Comparison of ENCODE assay signal across 1 cellular context in the genomic region with DNA sequence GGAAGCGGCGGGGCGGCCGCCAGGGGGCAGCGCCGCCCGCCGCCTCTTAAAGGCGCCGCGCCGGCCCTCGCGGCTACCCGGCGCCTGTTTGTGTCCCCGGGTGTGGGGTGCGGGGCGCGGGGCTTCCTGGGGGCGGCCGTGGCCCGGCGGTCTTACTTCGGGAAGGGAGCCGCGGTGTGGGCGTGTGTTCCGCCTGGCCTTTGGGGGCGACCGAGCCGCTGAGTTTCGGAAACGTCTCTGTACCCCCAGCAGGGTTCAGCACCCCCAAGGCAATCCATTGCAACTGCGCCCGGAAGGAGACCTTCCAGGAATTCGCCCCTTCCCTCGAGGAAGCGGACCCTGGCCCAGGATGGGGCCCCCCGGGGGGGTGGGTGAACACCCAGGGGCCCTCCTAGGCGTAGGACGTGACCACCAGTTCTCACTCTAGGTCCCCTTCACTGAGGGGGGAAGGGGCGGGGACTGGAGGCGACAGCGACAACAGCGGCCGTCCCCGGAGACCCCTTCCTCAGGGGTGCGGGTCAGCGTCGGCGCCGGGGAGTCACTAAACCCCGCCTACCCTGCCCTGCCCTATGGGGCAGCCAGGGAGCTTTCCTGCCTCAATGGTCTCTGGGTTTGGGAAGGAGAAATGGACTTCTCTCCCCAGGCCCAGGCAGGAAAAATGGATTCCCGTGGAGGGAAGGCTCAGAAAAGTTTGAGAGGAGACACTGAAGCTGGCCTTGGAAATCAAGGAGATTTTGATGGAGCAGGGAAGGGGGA.
TF ChIP-seq lines count a peak whose summit lies in the region.

TSS of gene ITPK1 (minus strand) at position 6 of the 756 bp plus-strand sequence. CDS start 762 bp downstream, outside the sequence.

TF ChIP-seq in K562, 482 proteins besides CTCF, POLR2A, EP300 and RAD21 (continued from another document and continues in another):
- TF ChIP-seq, protein P1, sequence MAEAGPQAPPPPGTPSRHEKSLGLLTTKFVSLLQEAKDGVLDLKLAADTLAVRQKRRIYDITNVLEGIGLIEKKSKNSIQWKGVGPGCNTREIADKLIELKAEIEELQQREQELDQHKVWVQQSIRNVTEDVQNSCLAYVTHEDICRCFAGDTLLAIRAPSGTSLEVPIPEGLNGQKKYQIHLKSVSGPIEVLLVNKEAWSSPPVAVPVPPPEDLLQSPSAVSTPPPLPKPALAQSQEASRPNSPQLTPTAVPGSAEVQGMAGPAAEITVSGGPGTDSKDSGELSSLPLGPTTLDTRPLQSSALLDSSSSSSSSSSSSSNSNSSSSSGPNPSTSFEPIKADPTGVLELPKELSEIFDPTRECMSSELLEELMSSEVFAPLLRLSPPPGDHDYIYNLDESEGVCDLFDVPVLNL (CRISPR knock-in tag; IDR thresholded peaks at IDR 0.05; ENCODE audit: low read depth) = no peak
- TF ChIP-seq BRF2 (IDR thresholded peaks at IDR 0.05; ENCODE audit: borderline replicate concordance, insufficient read depth, insufficient read length) (no peak), CEBPB (tag; IDR thresholded peaks at IDR 0.05) (no peak), E2F3 (CRISPR knock-in tag; IDR thresholded peaks at IDR 0.05) (no peak), NFXL1 (CRISPR knock-in tag; IDR thresholded peaks at IDR 0.05) (no peak), ZNF316 (IDR thresholded peaks at IDR 0.05) (no peak), SMARCC2 (IDR thresholded peaks at IDR 0.05; ENCODE audit: low read depth) (no peak), MCM7 (IDR thresholded peaks at IDR 0.05) (no peak), TCF7 (IDR thresholded peaks at IDR 0.05; ENCODE audit: borderline replicate concordance) (no peak), KLF6 (CRISPR knock-in tag; IDR thresholded peaks at IDR 0.05; ENCODE audit: borderline replicate concordance) (no peak), U2AF1 (optimal IDR thresholded peaks at IDR 0.05; ENCODE audit: low read depth, low read length) (no peak), LEF1 (IDR thresholded peaks at IDR 0.05) (no peak), DACH1 (IDR thresholded peaks at IDR 0.05; ENCODE audit: partially characterized antibody) (no peak), POLR2H (tag; IDR thresholded peaks at IDR 0.05; ENCODE audit: low read depth) (peak; percentile 46; the same call in 1 of the 2 replicates), ATF2 (CRISPR knock-in tag; IDR thresholded peaks at IDR 0.05) (no peak), SIN3B (IDR thresholded peaks at IDR 0.05; ENCODE audit: low read depth) (no peak), HMBOX1 (IDR thresholded peaks at IDR 0.05) (no peak), CEBPZ (IDR thresholded peaks at IDR 0.05; ENCODE audit: borderline replicate concordance, low read depth, low read length) (no peak), POLR2G (IDR thresholded peaks at IDR 0.05; ENCODE audit: low read depth, low read length) (peak; percentile 81), KAT2B (IDR thresholded peaks at IDR 0.05; ENCODE audit: low read depth, low read length) (no peak), ZNF589 (CRISPR knock-in tag; IDR thresholded peaks at IDR 0.05; ENCODE audit: low read depth) (no peak), CHCHD3 (CRISPR knock-in tag; IDR thresholded peaks at IDR 0.05) (no peak), ZNF140 (CRISPR knock-in tag; IDR thresholded peaks at IDR 0.05) (no peak), TAF9B (IDR thresholded peaks at IDR 0.05; ENCODE audit: partially characterized antibody) (no peak), ZNF212 (CRISPR knock-in tag; IDR thresholded peaks at IDR 0.05) (no peak), HOXB6 (CRISPR knock-in tag; IDR thresholded peaks at IDR 0.05; ENCODE audit: borderline replicate concordance) (no peak), RBFOX2 (IDR thresholded peaks at IDR 0.05; ENCODE audit: low read depth, low read length) (peak; percentile 72), POU5F1 (IDR thresholded peaks at IDR 0.05; ENCODE audit: borderline replicate concordance, low read depth, low read length, partially characterized antibody) (no peak), KDM4B (IDR thresholded peaks at IDR 0.05; ENCODE audit: borderline replicate concordance in 2 of 2, low read depth in 1 of 2) (no peak), PHF8 (IDR thresholded peaks at IDR 0.05; ENCODE audit: borderline replicate concordance, low read length) (peak; percentile 59; the same call in 1 of the 2 replicates), ZNF695 (CRISPR knock-in tag; IDR thresholded peaks at IDR 0.05) (no peak), ZEB2 (IDR thresholded peaks at IDR 0.05) (no peak), HMG20B (CRISPR knock-in tag; IDR thresholded peaks at IDR 0.05) (no peak), SAFB2 (IDR thresholded peaks at IDR 0.05; ENCODE audit: borderline replicate concordance, low read depth, low read length, severe bottlenecking) (no peak), ASH1L (IDR thresholded peaks at IDR 0.05; ENCODE audit: borderline replicate concordance, low read depth, partially characterized antibody) (no peak), MAX (CRISPR knock-in tag; IDR thresholded peaks at IDR 0.05) (no peak), BRD4 (IDR thresholded peaks at IDR 0.05) (no peak), PTTG1 (tag; IDR thresholded peaks at IDR 0.05; ENCODE audit: low read depth) (no peak), MCM3 (IDR thresholded peaks at IDR 0.05) (no peak), MXI1 (IDR thresholded peaks at IDR 0.05; ENCODE audit: low read depth, low read length) (no peak), RBM34 (IDR thresholded peaks at IDR 0.05; ENCODE audit: borderline replicate concordance, insufficient read depth, low read length) (no peak), NCOA6 (IDR thresholded peaks at IDR 0.05) (0 out of 2 replicates have a peak, but pooled peaks have one; percentile 24)
- TF ChIP-seq, protein P2, sequence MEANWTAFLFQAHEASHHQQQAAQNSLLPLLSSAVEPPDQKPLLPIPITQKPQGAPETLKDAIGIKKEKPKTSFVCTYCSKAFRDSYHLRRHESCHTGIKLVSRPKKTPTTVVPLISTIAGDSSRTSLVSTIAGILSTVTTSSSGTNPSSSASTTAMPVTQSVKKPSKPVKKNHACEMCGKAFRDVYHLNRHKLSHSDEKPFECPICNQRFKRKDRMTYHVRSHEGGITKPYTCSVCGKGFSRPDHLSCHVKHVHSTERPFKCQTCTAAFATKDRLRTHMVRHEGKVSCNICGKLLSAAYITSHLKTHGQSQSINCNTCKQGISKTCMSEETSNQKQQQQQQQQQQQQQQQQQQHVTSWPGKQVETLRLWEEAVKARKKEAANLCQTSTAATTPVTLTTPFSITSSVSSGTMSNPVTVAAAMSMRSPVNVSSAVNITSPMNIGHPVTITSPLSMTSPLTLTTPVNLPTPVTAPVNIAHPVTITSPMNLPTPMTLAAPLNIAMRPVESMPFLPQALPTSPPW (CRISPR knock-in tag; IDR thresholded peaks at IDR 0.05) = peak; percentile 48; the same call in 1 of the 2 replicates
- TF ChIP-seq, protein P3, sequence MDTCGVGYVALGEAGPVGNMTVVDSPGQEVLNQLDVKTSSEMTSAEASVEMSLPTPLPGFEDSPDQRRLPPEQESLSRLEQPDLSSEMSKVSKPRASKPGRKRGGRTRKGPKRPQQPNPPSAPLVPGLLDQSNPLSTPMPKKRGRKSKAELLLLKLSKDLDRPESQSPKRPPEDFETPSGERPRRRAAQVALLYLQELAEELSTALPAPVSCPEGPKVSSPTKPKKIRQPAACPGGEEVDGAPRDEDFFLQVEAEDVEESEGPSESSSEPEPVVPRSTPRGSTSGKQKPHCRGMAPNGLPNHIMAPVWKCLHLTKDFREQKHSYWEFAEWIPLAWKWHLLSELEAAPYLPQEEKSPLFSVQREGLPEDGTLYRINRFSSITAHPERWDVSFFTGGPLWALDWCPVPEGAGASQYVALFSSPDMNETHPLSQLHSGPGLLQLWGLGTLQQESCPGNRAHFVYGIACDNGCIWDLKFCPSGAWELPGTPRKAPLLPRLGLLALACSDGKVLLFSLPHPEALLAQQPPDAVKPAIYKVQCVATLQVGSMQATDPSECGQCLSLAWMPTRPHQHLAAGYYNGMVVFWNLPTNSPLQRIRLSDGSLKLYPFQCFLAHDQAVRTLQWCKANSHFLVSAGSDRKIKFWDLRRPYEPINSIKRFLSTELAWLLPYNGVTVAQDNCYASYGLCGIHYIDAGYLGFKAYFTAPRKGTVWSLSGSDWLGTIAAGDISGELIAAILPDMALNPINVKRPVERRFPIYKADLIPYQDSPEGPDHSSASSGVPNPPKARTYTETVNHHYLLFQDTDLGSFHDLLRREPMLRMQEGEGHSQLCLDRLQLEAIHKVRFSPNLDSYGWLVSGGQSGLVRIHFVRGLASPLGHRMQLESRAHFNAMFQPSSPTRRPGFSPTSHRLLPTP (IDR thresholded peaks at IDR 0.05; ENCODE audit: borderline replicate concordance, extremely low read depth, insufficient read length) = no peak
- TF ChIP-seq, protein P4, sequence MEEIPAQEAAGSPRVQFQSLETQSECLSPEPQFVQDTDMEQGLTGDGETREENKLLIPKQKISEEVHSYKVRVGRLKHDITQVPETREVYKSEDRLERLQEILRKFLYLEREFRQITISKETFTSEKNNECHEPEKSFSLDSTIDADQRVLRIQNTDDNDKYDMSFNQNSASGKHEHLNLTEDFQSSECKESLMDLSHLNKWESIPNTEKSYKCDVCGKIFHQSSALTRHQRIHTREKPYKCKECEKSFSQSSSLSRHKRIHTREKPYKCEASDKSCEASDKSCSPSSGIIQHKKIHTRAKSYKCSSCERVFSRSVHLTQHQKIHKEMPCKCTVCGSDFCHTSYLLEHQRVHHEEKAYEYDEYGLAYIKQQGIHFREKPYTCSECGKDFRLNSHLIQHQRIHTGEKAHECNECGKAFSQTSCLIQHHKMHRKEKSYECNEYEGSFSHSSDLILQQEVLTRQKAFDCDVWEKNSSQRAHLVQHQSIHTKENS (CRISPR knock-in tag; IDR thresholded peaks at IDR 0.05) = no peak
- TF ChIP-seq, protein P5, sequence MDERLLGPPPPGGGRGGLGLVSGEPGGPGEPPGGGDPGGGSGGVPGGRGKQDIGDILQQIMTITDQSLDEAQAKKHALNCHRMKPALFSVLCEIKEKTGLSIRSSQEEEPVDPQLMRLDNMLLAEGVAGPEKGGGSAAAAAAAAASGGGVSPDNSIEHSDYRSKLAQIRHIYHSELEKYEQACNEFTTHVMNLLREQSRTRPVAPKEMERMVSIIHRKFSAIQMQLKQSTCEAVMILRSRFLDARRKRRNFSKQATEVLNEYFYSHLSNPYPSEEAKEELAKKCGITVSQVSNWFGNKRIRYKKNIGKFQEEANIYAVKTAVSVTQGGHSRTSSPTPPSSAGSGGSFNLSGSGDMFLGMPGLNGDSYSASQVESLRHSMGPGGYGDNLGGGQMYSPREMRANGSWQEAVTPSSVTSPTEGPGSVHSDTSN (CRISPR knock-in tag; IDR thresholded peaks at IDR 0.05; ENCODE audit: low read depth) = no peak
- TF ChIP-seq, protein P5 (tag; conservative IDR thresholded peaks at IDR 0.05; ENCODE audit: low read depth) = no peak
